In the genomic region with DNA sequence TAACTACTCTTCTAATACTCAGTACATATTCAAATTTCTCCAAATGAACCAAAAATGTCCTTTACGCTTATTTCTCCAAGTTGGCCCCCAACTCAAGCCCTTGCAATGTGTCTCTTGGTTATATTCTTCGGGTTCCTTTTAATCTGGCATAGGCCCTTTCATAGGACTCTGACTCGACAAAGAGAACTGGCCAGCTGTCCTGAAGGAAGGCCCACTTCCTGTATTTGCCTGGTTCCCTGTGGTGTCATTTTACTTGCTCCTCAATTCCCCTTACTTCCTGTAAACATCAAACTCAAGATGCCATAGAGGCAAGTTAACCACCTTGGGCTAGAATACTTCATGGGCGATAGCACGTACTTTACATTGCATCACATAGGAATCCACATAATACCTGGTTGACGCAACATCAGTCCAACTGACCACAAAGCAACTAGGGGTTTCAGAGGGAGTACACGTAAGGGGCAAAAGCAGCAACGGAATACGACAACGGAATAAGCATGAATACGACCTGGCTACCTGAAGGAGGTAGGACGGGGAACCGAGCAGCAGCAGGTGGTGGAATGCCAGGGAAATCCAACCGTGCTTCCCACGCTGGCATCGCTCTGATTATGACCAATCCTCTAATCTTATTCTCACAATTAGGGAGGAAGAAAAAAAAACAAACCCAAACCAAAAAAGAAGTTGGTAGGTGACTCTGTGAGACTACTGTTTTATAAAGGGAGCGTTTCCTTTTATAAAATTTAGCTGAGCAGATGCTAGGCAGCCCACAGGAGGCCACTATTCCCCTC, we compare ENCODE assay signal across 8 cellular contexts. TPM values are rescaled to one million over a fixed set of nuclear protein-coding genes. Genes with fewer than 3 reads are reported as not detected.
A peak's percentile ranks its signal among the peaks of the same experiment; 100 is the strongest.
DNase-seq lines count a peak whose midpoint lies in the region; ATAC-seq and TF ChIP-seq lines count a peak whose summit lies in the region.

No MANE protein-coding gene starts in this region.

- CTCF ChIA-PET in Caco-2 (lab: Charles Lee), result interaction anchor here (0.5 to 1.4 kb wide), 8 partner anchors 11 to 506 kb away, joined by 3 to 4 read pairs (median 3); a partner anchor contains a TSS

- H3K27me3 ChIP-seq in Caco-2 (replicated peaks; ENCODE audit: control insufficient read depth, insufficient read depth, low read length) (no peaks in the 10 kb centered on the region), SU-DHL-6 (ENCODE audit: low read length) (no peaks in the 10 kb centered on the region), neural progenitor cell (no peaks in the 10 kb centered on the region)

- TSS peak; percentile 72 for BruUV-seq in Caco-2 (replicated peaks; lab: Mats Ljungman, UMichigan)

- TF ChIP-seq CTCF in Caco-2 (IDR thresholded peaks at IDR 0.05; ENCODE audit: insufficient read depth in 1 of 2, low read depth in 1 of 2, low read length in 1 of 2, severe bottlenecking in 1 of 2, unreplicated experiment in 1 of 2) (no peak), SU-DHL-6 (IDR thresholded peaks at IDR 0.05; ENCODE audit: insufficient read depth, low read length, poor library complexity, severe bottlenecking) (no peak), neural progenitor cell (IDR thresholded peaks at IDR 0.05) (no peak)

- H3K9ac ChIP-seq in SU-DHL-6 (ENCODE audit: low read length) (peak overlapping the region; percentile 97), neural progenitor cell (no peak overlapping the region)

- no peaks in the 10 kb centered on the region for H3K9me2 ChIP-seq in SU-DHL-6 (replicated peaks; ENCODE audit: insufficient read depth, low read length)

- peaks cover 1% of the 10 kb centered on the region for H3K36me3 ChIP-seq in Caco-2 (ENCODE audit: control insufficient read depth, insufficient read depth, low read length)
- peaks cover 12% of the 10 kb centered on the region; the same call in 1 of the 2 replicates for H3K36me3 ChIP-seq in SU-DHL-6 (ENCODE audit: low read length)
- H3K36me3 ChIP-seq in neural progenitor cell, result no peaks in the 10 kb centered on the region

- H3K9me3 ChIP-seq in Caco-2 (peaks cover 14% of the 10 kb centered on the region; the same call in 1 of the 2 replicates), SU-DHL-6 (ENCODE audit: insufficient read depth, low read length) (peaks cover 20% of the 10 kb centered on the region), neural progenitor cell (ENCODE audit: low read depth) (no peaks in the 10 kb centered on the region)

- H3K4me3 Mint-ChIP-seq in Caco-2 (ENCODE audit: unreplicated experiment) (peak overlapping the region; percentile 98), neural progenitor cell (peak overlapping the region; percentile 79)

- H3K27ac Mint-ChIP-seq in Caco-2 (ENCODE audit: unreplicated experiment) (peak overlapping the region; percentile 99), neural progenitor cell (peak overlapping the region; percentile 29)

- no peak for ATAC-seq in HG02588 (IDR thresholded peaks at IDR 0.05; ENCODE audit: unreplicated experiment)

- peak overlapping the region; percentile 52 for H2AFZ ChIP-seq in SU-DHL-6 (ENCODE audit: low read depth, low read length, severe bottlenecking)
- H2AFZ ChIP-seq in neural progenitor cell (replicated peaks), result peak overlapping the region; percentile 31

- no peaks in the 10 kb centered on the region for H3K27me3 Mint-ChIP-seq in Caco-2 (ENCODE audit: insufficient read depth, unreplicated experiment)
- peaks cover 2% of the 10 kb centered on the region for H3K27me3 Mint-ChIP-seq in neural progenitor cell (ENCODE audit: insufficient read depth, low read depth)

- H3F3A ChIP-seq in SU-DHL-6 (ENCODE audit: insufficient read depth) (peaks cover 8% of the 10 kb centered on the region; the same call in 1 of the 2 replicates), neural progenitor cell (ENCODE audit: low read depth) (peaks cover 23% of the 10 kb centered on the region)

- POLR2A ChIA-PET in Caco-2 (lab: Charles Lee), result interaction anchor here (1.1 to 2.1 kb wide), 2 partner anchors 55 to 506 kb away, joined by 4 to 7 read pairs; a partner anchor contains a TSS

- H3K36me3 Mint-ChIP-seq in Caco-2 (ENCODE audit: insufficient read depth, unreplicated experiment) (peaks cover 23% of the 10 kb centered on the region), neural progenitor cell (peaks cover 2% of the 10 kb centered on the region)

- H3K4me1 ChIP-seq in Caco-2 (peaks cover 21% of the 10 kb centered on the region), neural progenitor cell (peaks cover 29% of the 10 kb centered on the region)

- H3K9me3 Mint-ChIP-seq in Caco-2 (ENCODE audit: unreplicated experiment), result peaks cover 13% of the 10 kb centered on the region
- peaks cover 7% of the 10 kb centered on the region for H3K9me3 Mint-ChIP-seq in neural progenitor cell

- H4K20me1 ChIP-seq in SU-DHL-6 (ENCODE audit: low read depth, low read length) (peaks cover 24% of the 10 kb centered on the region), neural progenitor cell (ENCODE audit: low read depth) (peaks cover 35% of the 10 kb centered on the region)

- peaks cover 29% of the 10 kb centered on the region for H3K4me1 Mint-ChIP-seq in Caco-2 (ENCODE audit: low read depth, unreplicated experiment)
- H3K4me1 Mint-ChIP-seq in neural progenitor cell, result peaks cover 27% of the 10 kb centered on the region

- H3K4me3 ChIP-seq in Caco-2 (ENCODE audit: low read depth, low read length), result peak overlapping the region; percentile 48
- peak overlapping the region; percentile 58 for H3K4me3 ChIP-seq in SU-DHL-6 (ENCODE audit: insufficient read depth, low read length, poor library complexity, severe bottlenecking)
- H3K4me3 ChIP-seq in neural progenitor cell, result peak overlapping the region; percentile 37

- H3K79me2 ChIP-seq in SU-DHL-6 (ENCODE audit: insufficient read depth, low read length) (peaks cover 50% of the 10 kb centered on the region), neural progenitor cell (ENCODE audit: low read depth) (peaks cover 49% of the 10 kb centered on the region)

- DNase-seq in Caco-2 (peak; percentile 63 to 69), HT1080 (ENCODE audit: low read depth) (peak; percentile 50), epithelial cell of prostate (ENCODE audit: low read depth, low spot score) (no peak), neural progenitor cell (ENCODE audit: low spot score) (peak; percentile 31), ureter (ENCODE audit: low spot score) (no peak), NCI-H446 (lab: John Stamatoyannopoulos, UW) (no peak)

- peak overlapping the region; percentile 65 for H3K4me2 ChIP-seq in SU-DHL-6 (ENCODE audit: low read depth, low read length, poor library complexity, severe bottlenecking)
- peak overlapping the region; percentile 70 for H3K4me2 ChIP-seq in neural progenitor cell

- intact Hi-C loops in Caco-2 (cut with micrococcal nuclease; ENCODE audit: unreplicated experiment), result loop anchor here (2.0 to 5.0 kb wide), 4 partner anchors 55 to 505 kb away; a partner anchor contains a TSS

- peak overlapping the region; percentile 71 for H3K27ac ChIP-seq in SU-DHL-6 (ENCODE audit: low read depth, low read length)
- H3K27ac ChIP-seq in epithelial cell of prostate, result peak overlapping the region; percentile 87
- H3K27ac ChIP-seq in neural progenitor cell, result peak overlapping the region; percentile 42

RNA-seq across cellular contexts. Expression of a gene that starts 0.8 kb away (rescaled TPM):
- total RNA-seq in Caco-2 (2022) (124 and 143 TPM in 2 replicates), neural progenitor cell (ENCODE audit: low replicate concordance) (38.3 and 67.1 TPM in 2 replicates), ureter (94.8 TPM)
- 34.5 and 40.0 TPM in 2 replicates for total RNA-seq in HT1080 (2014; rRNA removed; shearing (Covaris generic))
- polyA plus RNA-seq in HT1080 (2015; cell fraction: cytosol; rRNA removed), result 71.0 and 91.8 TPM in 2 replicates
- polyA plus RNA-seq in HT1080 (2015; cell fraction: nucleus; rRNA removed), result 51.6 and 62.7 TPM in 2 replicates

Comparison
In these comparisons a context has a peak if more than half of its experiments do, and no peak if none do; other contexts are left out.
1. DNase-seq: peak in Caco-2 (2 of 2), HT1080 (single experiment) and neural progenitor cell (single experiment); none in epithelial cell of prostate (single experiment), ureter (single experiment) and NCI-H446 (0 of 2).
2. Peak in every context shown above with its lines, with median percentiles within 50 percentile points of each other: H3K4me3 ChIP-seq and H3K27ac ChIP-seq.